9 cellular contexts compared by ENCODE assay signal in genomic region chr1:246483204-246483933, GRCh38. TPM values are rescaled to one million over a fixed set of nuclear protein-coding genes. Genes with fewer than 3 reads are reported as not detected.
A peak's percentile ranks its signal among the peaks of the same experiment; 100 is the strongest.
DNase-seq lines count a peak whose midpoint lies in the region; ATAC-seq and TF ChIP-seq lines count a peak whose summit lies in the region.
"Had no signal": no experiment of that assay in that cellular context is flagged by ENCODE, and none has a peak within 500 bp of the region (broad histone marks: within the 10 kb centered on the region; RNA-seq: fewer than 3 reads in every experiment).

No MANE protein-coding gene starts in this region.

- H3K79me2 ChIP-seq in Loucy (ENCODE audit: insufficient read depth, low read length): peaks cover 32% of the 10 kb centered on the region

- no peaks in the 10 kb centered on the region for H4K20me1 ChIP-seq in Loucy (ENCODE audit: insufficient read depth, low read length, poor library complexity, severe bottlenecking)

- peak overlapping the region; percentile 24 for H3K4me3 ChIP-seq in Loucy (ENCODE audit: low read length, poor library complexity, severe bottlenecking)
- no peak overlapping the region for H3K4me3 ChIP-seq in right atrium auricular region

- ATAC-seq in GM21423 (IDR thresholded peaks at IDR 0.05; ENCODE audit: unreplicated experiment) (peak; percentile 74), GM21825 (IDR thresholded peaks at IDR 0.05; ENCODE audit: unreplicated experiment) (no peak)

- peak overlapping the region; percentile 41 for H3K4me2 ChIP-seq in Loucy (ENCODE audit: low read depth, low read length, poor library complexity, severe bottlenecking)

- H2AFZ ChIP-seq in Loucy (ENCODE audit: low read length): no peak overlapping the region

- DNase-seq in COLO829 (ENCODE audit: low spot score) (peak; percentile 44), germinal center (ENCODE audit: low spot score) (peak; percentile 35), right atrium auricular region (ENCODE audit: low spot score) (no peak), AG20443 (ENCODE audit: low spot score) (no peak), NCI-H446 treated with DMSO at 0.1 percent for 48 hours (lab: John Stamatoyannopoulos, UW) (no peak)
- DNase-seq: KG1 had no signal

- no peak for TF ChIP-seq CTCF in Loucy (conservative IDR thresholded peaks at IDR 0.05; ENCODE audit: low read length)
- no peak for TF ChIP-seq CTCF in right atrium auricular region (IDR thresholded peaks at IDR 0.05)

- H3K36me3 ChIP-seq in Loucy (ENCODE audit: insufficient read depth, low read length) (no peaks in the 10 kb centered on the region), right atrium auricular region (no peaks in the 10 kb centered on the region)

- peak overlapping the region; percentile 4 for H3K9ac ChIP-seq in Loucy (ENCODE audit: low read depth, low read length, poor library complexity, severe bottlenecking)

- H3F3A ChIP-seq in Loucy (ENCODE audit: low read depth): no peaks in the 10 kb centered on the region

- H3K4me1 ChIP-seq in Loucy (ENCODE audit: insufficient read depth, low read length, poor library complexity, severe bottlenecking) (peaks cover 21% of the 10 kb centered on the region), right atrium auricular region (no peaks in the 10 kb centered on the region)

- H3K9me3 ChIP-seq in Loucy (ENCODE audit: insufficient read depth, low read depth, low read length) (no peaks in the 10 kb centered on the region), right atrium auricular region (no peaks in the 10 kb centered on the region)

- no peaks in the 10 kb centered on the region for H3K9me2 ChIP-seq in Loucy (replicated peaks; ENCODE audit: low read depth, low read length)

- no peaks in the 10 kb centered on the region for H3K27me3 ChIP-seq in Loucy (ENCODE audit: insufficient read depth, low read length, poor library complexity, severe bottlenecking)
- no peaks in the 10 kb centered on the region for H3K27me3 ChIP-seq in right atrium auricular region

- no peak overlapping the region for H3K27ac ChIP-seq in right atrium auricular region

RNA-seq across cellular contexts. Expression of gene SMYD3, which starts 23.7 kb away (rescaled TPM):
- 1 to 10 TPM; 7.9 to 8.5 TPM for total RNA-seq in right atrium auricular region

Comparison
In these comparisons a context has a peak if more than half of its experiments do, and no peak if none do; other contexts are left out.
1. DNase-seq: peak in COLO829 (single experiment) and germinal center (single experiment); none in right atrium auricular region (single experiment), AG20443 (single experiment) and NCI-H446 treated with DMSO at 0.1 percent for 48 hours (single experiment).